Comparison of ENCODE assay signal across 8 cellular contexts in genomic region chr20:63521602-63522001, GRCh38. TPM values are rescaled to one million over a fixed set of nuclear protein-coding genes. Genes with fewer than 3 reads are reported as not detected.
DNase-seq lines count a peak whose midpoint lies in the region; ATAC-seq lines count a peak whose summit lies in the region.

No MANE protein-coding gene starts in this region.

- H3K27ac Mint-ChIP-seq in activated naive CD8-positive, alpha-beta T cell: no peak overlapping the region

- peak overlapping the region; percentile 98 for H3K4me2 ChIP-seq in skeletal muscle satellite cell (ENCODE audit: low read length)

- DNase-seq in H7 (peak; percentile 92), NCI-H1694 (lab: John Stamatoyannopoulos, UW) (no peak), EL (no peak)

- no peaks in the 10 kb centered on the region for H3K9me3 ChIP-seq in skeletal muscle satellite cell (replicated peaks; ENCODE audit: low read length)

- H3K27me3 ChIP-seq in H7 (ENCODE audit: control insufficient read depth, insufficient read depth, low read length) (peaks cover 7% of the 10 kb centered on the region), skeletal muscle satellite cell (ENCODE audit: control insufficient read depth, insufficient read depth, low read length) (no peaks in the 10 kb centered on the region)

- no peaks in the 10 kb centered on the region for H3K9me3 Mint-ChIP-seq in activated naive CD8-positive, alpha-beta T cell (ENCODE audit: low read depth)

- H3K4me1 Mint-ChIP-seq in activated naive CD8-positive, alpha-beta T cell (ENCODE audit: low read depth): peaks cover 14% of the 10 kb centered on the region

- H3K4me3 ChIP-seq in H7 (ENCODE audit: insufficient read depth, low read depth, low read length) (peak overlapping the region; percentile 91), iPS-11a (ENCODE audit: low read depth, low read length) (peak overlapping the region; percentile 89), skeletal muscle satellite cell (ENCODE audit: low read length) (peak overlapping the region; percentile 91)

- H3K4me1 ChIP-seq in skeletal muscle satellite cell (ENCODE audit: control insufficient read depth, insufficient read depth, low read length): peaks cover 13% of the 10 kb centered on the region

- peak overlapping the region; percentile 98 for H3K9ac ChIP-seq in skeletal muscle satellite cell (ENCODE audit: low read depth, low read length)

- H3K36me3 Mint-ChIP-seq in activated naive CD8-positive, alpha-beta T cell: peaks cover 2% of the 10 kb centered on the region

- peak overlapping the region; percentile 84 for H3K4me3 Mint-ChIP-seq in activated naive CD8-positive, alpha-beta T cell

- ATAC-seq in GM21529 (IDR thresholded peaks at IDR 0.05; ENCODE audit: unreplicated experiment) (no peak), GM18907 (IDR thresholded peaks at IDR 0.05; ENCODE audit: unreplicated experiment) (no peak)

- no peaks in the 10 kb centered on the region for H3K27me3 Mint-ChIP-seq in activated naive CD8-positive, alpha-beta T cell

- H3K36me3 ChIP-seq in H7 (replicated peaks; ENCODE audit: control insufficient read depth, insufficient read depth, low read length) (peaks cover 9% of the 10 kb centered on the region), skeletal muscle satellite cell (ENCODE audit: insufficient read depth, low read length) (peaks cover 26% of the 10 kb centered on the region)

RNA-seq across cellular contexts. Expression of gene PPDPF, which starts 1.0 kb away (rescaled TPM):
- 79.7 and 94.2 TPM in 2 replicates for total RNA-seq in H7 (2014; rRNA removed; shearing (Covaris generic))
- total RNA-seq in skeletal muscle satellite cell (2012; rRNA removed): 86.4 and 100 TPM in 2 replicates

RNA-seq across cellular contexts. Expression of gene PTK6, which starts 15.6 kb away (rescaled TPM):
- 0.14 and 0.30 TPM in 2 replicates for total RNA-seq in H7 (2014; rRNA removed; shearing (Covaris generic))
- total RNA-seq in skeletal muscle satellite cell (2012; rRNA removed): 0.22 and 0.25 TPM in 2 replicates

RNA-seq across cellular contexts. Expression of gene EEF1A2, which starts 22.7 kb away (rescaled TPM):
- total RNA-seq in H7 (2014; rRNA removed; shearing (Covaris generic)): 30.7 and 37.1 TPM in 2 replicates
- total RNA-seq in skeletal muscle satellite cell (2012; rRNA removed): 0.44 TPM in 1 of 2 replicates, not detected in the other

RNA-seq across cellular contexts. Expression of gene SRMS, which starts 25.9 kb away (rescaled TPM):
- 0.21 and 0.33 TPM in 2 replicates for total RNA-seq in H7 (2014; rRNA removed; shearing (Covaris generic))
- total RNA-seq in skeletal muscle satellite cell (2012; rRNA removed): not detected in 2 replicates

RNA-seq across cellular contexts. Expression of gene FNDC11, which starts 32.4 kb away (rescaled TPM):
- 6.4 and 8.0 TPM in 2 replicates for total RNA-seq in H7 (2014; rRNA removed; shearing (Covaris generic))
- 0.44 TPM in 1 of 2 replicates, not detected in the other for total RNA-seq in skeletal muscle satellite cell (2012; rRNA removed)
